Comparison of ENCODE assay signal across 15 cellular contexts in genomic region chr12:9340422-9341259, GRCh38.
DNase-seq lines count a peak whose midpoint lies in the region; ATAC-seq, FAIRE-seq and TF ChIP-seq lines count a peak whose summit lies in the region.
"Had no signal": no experiment of that assay in that cellular context is flagged by ENCODE, and none has a peak within 500 bp of the region (broad histone marks: within the 10 kb centered on the region; RNA-seq: fewer than 3 reads in every experiment).

No MANE protein-coding gene starts in this region.

- ATAC-seq in HG03457 (IDR thresholded peaks at IDR 0.05; ENCODE audit: unreplicated experiment) = no peak
- ATAC-seq: gastrocnemius medialis had no signal

- no peaks in the 10 kb centered on the region for H3K36me3 ChIP-seq in H1 (ENCODE audit: control insufficient read depth in 2 of 4, insufficient read depth in 4 of 4, low read length in 3 of 4)
- no peaks in the 10 kb centered on the region for H3K36me3 ChIP-seq in kidney (ENCODE audit: control insufficient read depth in 1 of 2, insufficient read depth in 2 of 2, low read length in 2 of 2)
- H3K36me3 ChIP-seq: gastrocnemius medialis had no signal

- no peak for TF ChIP-seq POLR2A in H1 (IDR thresholded peaks at IDR 0.05; ENCODE audit: control extremely low read depth in 1 of 2, low read depth in 2 of 2, low read length in 2 of 2)

- peaks cover 9% of the 10 kb centered on the region for H3K9me3 Mint-ChIP-seq in activated naive CD4-positive, alpha-beta T cell treated with anti-CD3 and anti-CD28 coated beads, Interleukin-2, amount 10 ng/mL, durations not matched to agents 7 days and 5 days

- no peak overlapping the region for H2BK12ac ChIP-seq in H1 (ENCODE audit: low read depth, low read length)

- H3K9me3 ChIP-seq in H1 (ENCODE audit: insufficient read depth in 2 of 2, low read depth in 1 of 2, low read length in 1 of 2) (peaks cover 0 to 2% of the 10 kb centered on the region in 2 experiments; a peak in 1 of 4 replicates), kidney (ENCODE audit: control insufficient read depth in 1 of 2, low read length in 2 of 2) (no peaks in the 10 kb centered on the region)
- H3K9me3 ChIP-seq: gastrocnemius medialis had no signal

- no peaks in the 10 kb centered on the region for H3K23me2 ChIP-seq in H1 (ENCODE audit: low read depth, low read length)

- no peak overlapping the region for H3K27ac ChIP-seq in H1 (ENCODE audit: low read depth, low read length)
- H3K27ac ChIP-seq in kidney (ENCODE audit: low read depth in 2 of 2, low read length in 2 of 2) = no peak overlapping the region
- H3K27ac ChIP-seq: gastrocnemius medialis, RWPE1 had no signal

- H2AK5ac ChIP-seq in H1 (ENCODE audit: low read depth, low read length) = no peak overlapping the region

- H3K56ac ChIP-seq in H1 (replicated peaks; ENCODE audit: insufficient read length, low read depth, low read length) = no peak overlapping the region

- H3K4me1 Mint-ChIP-seq in activated naive CD4-positive, alpha-beta T cell treated with anti-CD3 and anti-CD28 coated beads, Interleukin-2, amount 10 ng/mL, durations not matched to agents 7 days and 5 days = peaks cover 23% of the 10 kb centered on the region

- H2BK5ac ChIP-seq in H1 (ENCODE audit: low read depth, low read length) = no peak overlapping the region

- H3K14ac ChIP-seq in H1 (ENCODE audit: insufficient read length) = no peak overlapping the region

- H4K8ac ChIP-seq in H1 (ENCODE audit: extremely low read depth, insufficient read depth, low read length) = no peak overlapping the region

- POLR2A ChIA-PET in H1 (lab: Charles Lee; ENCODE audit: partially characterized antibody) = interaction anchor here (1.3 to 2.2 kb wide), 2 partner anchors 9 to 16 kb away, joined by 3 to 6 read pairs; no protein-coding TSS in a partner anchor

- TF ChIP-seq CTCF in H1 (IDR thresholded peaks at IDR 0.05; ENCODE audit: control extremely low read depth in 1 of 3, insufficient read depth in 1 of 3, low read depth in 1 of 3, low read length in 3 of 3) (peak in 1 of 3 experiments; percentile 2; a peak in 1 of 4 replicates), retinal pigment epithelial cell (conservative IDR thresholded peaks at IDR 0.05; ENCODE audit: low read depth, low read length) (no peak), kidney (IDR thresholded peaks at IDR 0.05; ENCODE audit: borderline replicate concordance, extremely low read depth, insufficient read depth) (no peak)

- H2AFZ ChIP-seq in H1 (ENCODE audit: low read length) = no peak overlapping the region

- H3K79me2 ChIP-seq in H1 (ENCODE audit: control insufficient read depth in 1 of 2, insufficient read depth in 2 of 2, low read length in 2 of 2) = no peaks in the 10 kb centered on the region

- no peak overlapping the region for H3K4ac ChIP-seq in H1 (replicated peaks; ENCODE audit: insufficient read length, low read depth, low read length)

- no peaks in the 10 kb centered on the region for H3K4me1 ChIP-seq in H1 (replicated peaks in 1 of 4; ENCODE audit: control insufficient read depth in 3 of 4, insufficient read depth in 4 of 4, low read length in 3 of 4)
- H3K4me1 ChIP-seq in kidney (ENCODE audit: control insufficient read depth in 1 of 2, insufficient read depth in 1 of 2, low read depth in 1 of 2, low read length in 2 of 2) = no peaks in the 10 kb centered on the region
- H3K4me1 ChIP-seq: gastrocnemius medialis had no signal

- TF ChIP-seq EP300 in H1 (IDR thresholded peaks at IDR 0.05; ENCODE audit: borderline replicate concordance in 1 of 2, low read depth in 2 of 2, low read length in 2 of 2) = no peak

- no peak overlapping the region for H3K18ac ChIP-seq in H1 (ENCODE audit: extremely low read depth, low read length)

- no peak overlapping the region for H3K23ac ChIP-seq in H1 (ENCODE audit: insufficient read length)

- H3K4me3 ChIP-seq in H1 (ENCODE audit: extremely low read depth in 1 of 4, insufficient read depth in 2 of 4, low read depth in 3 of 4, low read length in 4 of 4) (no peak overlapping the region), retinal pigment epithelial cell (ENCODE audit: low read length) (no peak overlapping the region), kidney (ENCODE audit: low read length in 2 of 2) (no peak overlapping the region)
- H3K4me3 ChIP-seq: gastrocnemius medialis, mucosa of descending colon had no signal

- no peak overlapping the region for H3K4me3 Mint-ChIP-seq in activated naive CD4-positive, alpha-beta T cell treated with anti-CD3 and anti-CD28 coated beads, Interleukin-2, amount 10 ng/mL, durations not matched to agents 7 days and 5 days

- no peak overlapping the region for H2BK20ac ChIP-seq in H1 (ENCODE audit: low read length)

- no peaks in the 10 kb centered on the region for H3K27me3 ChIP-seq in H1 (replicated peaks in 1 of 4; ENCODE audit: control insufficient read depth in 3 of 4, extremely low read depth in 1 of 4, insufficient read depth in 3 of 4, low read length in 3 of 4)
- H3K27me3 ChIP-seq: gastrocnemius medialis had no signal

- no peak overlapping the region for H4K5ac ChIP-seq in H1 (ENCODE audit: insufficient read length, low read depth, low read length)

- H3K27ac Mint-ChIP-seq in activated naive CD4-positive, alpha-beta T cell treated with anti-CD3 and anti-CD28 coated beads, Interleukin-2, amount 10 ng/mL, durations not matched to agents 7 days and 5 days = peak overlapping the region; percentile 66

- no peaks in the 10 kb centered on the region for H3K27me3 Mint-ChIP-seq in activated naive CD4-positive, alpha-beta T cell treated with anti-CD3 and anti-CD28 coated beads, Interleukin-2, amount 10 ng/mL, durations not matched to agents 7 days and 5 days

- H3K9ac ChIP-seq in H1 (replicated peaks in 1 of 4; ENCODE audit: extremely low read depth in 1 of 4, low read depth in 3 of 4, low read length in 3 of 4) (no peak overlapping the region), kidney (ENCODE audit: low read length in 2 of 2) (no peak overlapping the region)

- 78% methylated on average over 8 of the region's 8 CpGs; no CpG with 5 or more reads in 1 of the 2 experiments for WGBS in H1 (ENCODE audit: extremely low coverage in 1 of 2, insufficient coverage in 1 of 2, insufficient read length in 1 of 2, insufficient replicate concordance in 2 of 2, low coverage in 1 of 2, low lambda C conversion rate in 2 of 2, missing lambda C conversion rate in 1 of 2), 2 experiments

- H2BK15ac ChIP-seq in H1 (ENCODE audit: low read length) = no peak overlapping the region; the same call in 1 of the 2 replicates

- no peak overlapping the region for H4K91ac ChIP-seq in H1 (replicated peaks; ENCODE audit: insufficient read length, low read length)

- H3K79me1 ChIP-seq in H1 (ENCODE audit: low read depth, low read length) = no peaks in the 10 kb centered on the region

- H2BK120ac ChIP-seq in H1 (replicated peaks; ENCODE audit: low read depth, low read length) = no peak overlapping the region

- peaks cover 7% of the 10 kb centered on the region for H3K36me3 Mint-ChIP-seq in activated naive CD4-positive, alpha-beta T cell treated with anti-CD3 and anti-CD28 coated beads, Interleukin-2, amount 10 ng/mL, durations not matched to agents 7 days and 5 days

- no peak overlapping the region for H3K4me2 ChIP-seq in H1 (ENCODE audit: insufficient read depth in 1 of 2, low read depth in 2 of 2, low read length in 2 of 2)

- H4K20me1 ChIP-seq in H1 (replicated peaks in 1 of 2; ENCODE audit: control insufficient read depth in 1 of 2, insufficient read depth in 2 of 2, low read length in 2 of 2) = no peaks in the 10 kb centered on the region

- CTCF ChIA-PET in activated naive CD4-positive, alpha-beta T cell treated with anti-CD3 and anti-CD28 coated beads, Interleukin-2, amount 10 ng/mL, durations not matched to agents 7 days and 5 days (lab: Charles Lee) = interaction anchor here (1.8 kb wide), 1 partner anchor 10 kb away, joined by 15 read pairs; no protein-coding TSS in a partner anchor
- CTCF ChIA-PET in H1 (lab: Charles Lee; ENCODE audit: partially characterized antibody) = interaction anchor here (0.8 to 6.1 kb wide), 6 partner anchors 9 to 157 kb away, joined by 3 to 49 read pairs (median 4); no protein-coding TSS in a partner anchor

- FAIRE-seq in H1 (lab: Jason Lieb, UNC) (no peak), kidney (lab: Jason Lieb, UNC) (no peak)
- FAIRE-seq: TTC549 had no signal

- DNase-seq in activated naive CD4-positive, alpha-beta T cell treated with anti-CD3 and anti-CD28 coated beads, Interleukin-2, amount 10 ng/mL, durations not matched to agents 7 days and 5 days = no peak
- no peak for DNase-seq in activated naive CD4-positive, alpha-beta T cell treated with anti-CD3 and anti-CD28 coated beads, Interleukin-2, amount 50 U/mL, for 16 hours
- DNase-seq in RPMI7951 (ENCODE audit: low read depth) (peak; percentile 85), H1 (ENCODE audit: low read depth in 1 of 2, low spot score in 2 of 2) (no peak), retinal pigment epithelial cell (ENCODE audit: low read depth) (peak; percentile 12), kidney (no peak), NCI-H1092 treated with DMSO at 0.1 percent for 48 hours (lab: John Stamatoyannopoulos, UW) (no peak)
- DNase-seq: dermis blood vessel endothelial cell; gastrocnemius medialis; mucosa of descending colon; NCI-H510A treated with DMSO at 0.1 percent for 48 hours; stimulated activated CD4-positive, alpha-beta T cell treated with anti-CD3 and anti-CD28 coated beads, Interleukin-2, amount 100 ng/mL, for 48 hours had no signal

- TF ChIP-seq RAD21 in H1 (IDR thresholded peaks at IDR 0.05 in 1 of 2, conservative IDR thresholded peaks at IDR 0.05 in 1 of 2; ENCODE audit: low read depth in 2 of 2, low read length in 2 of 2) = no peak; a peak in 1 of 4 replicates

- intact Hi-C loops in kidney (cut with DNase I) = no loop called here

TF ChIP-seq in H1, 55 proteins besides CTCF, POLR2A, EP300 and RAD21:
- TF ChIP-seq CREB1 (IDR thresholded peaks at IDR 0.05) = peak; percentile 11; the same call in 1 of the 2 replicates
- TF ChIP-seq HDAC6 (IDR thresholded peaks at IDR 0.05; ENCODE audit: low read depth, low read length) = no peak

Comparison
In these comparisons a context has a peak if more than half of its experiments do, and no peak if none do; other contexts are left out.
1. DNase-seq: peak in RPMI7951 (single experiment) and retinal pigment epithelial cell (single experiment); none in activated naive CD4-positive, alpha-beta T cell treated with anti-CD3 and anti-CD28 coated beads, Interleukin-2, amount 10 ng/mL, durations not matched to agents 7 days and 5 days (single experiment), activated naive CD4-positive, alpha-beta T cell treated with anti-CD3 and anti-CD28 coated beads, Interleukin-2, amount 50 U/mL, for 16 hours (single experiment), H1 (0 of 2), kidney (single experiment) and NCI-H1092 treated with DMSO at 0.1 percent for 48 hours (single experiment).